19 cellular contexts compared by ENCODE assay signal in the genomic region with DNA sequence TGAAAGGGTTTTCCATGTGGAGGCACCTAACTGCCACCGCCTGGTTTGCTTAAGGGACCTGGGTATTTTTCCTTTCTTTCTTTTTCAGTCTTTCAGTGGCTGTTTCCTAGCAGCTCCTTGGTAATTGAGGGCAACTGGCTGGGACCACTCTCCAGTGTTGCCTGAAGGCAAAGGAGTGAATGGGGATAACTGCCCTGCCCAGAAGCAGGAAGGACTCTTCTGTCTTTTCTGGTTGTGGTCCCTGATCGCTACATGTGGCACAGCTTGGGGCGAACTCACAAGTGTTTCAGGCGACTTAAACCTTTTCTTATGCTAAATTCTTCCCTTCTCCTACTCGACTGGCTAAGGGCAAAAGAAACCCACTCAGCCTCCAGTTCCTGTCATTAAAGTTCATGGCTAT. TPM values are rescaled to one million over a fixed set of nuclear protein-coding genes. Genes with fewer than 3 reads are reported as not detected.
"Had no signal": no experiment of that assay in that cellular context is flagged by ENCODE, and none has a peak within 500 bp of the region (broad histone marks: within the 10 kb centered on the region; RNA-seq: fewer than 3 reads in every experiment).

No MANE protein-coding gene starts in this region.

- H3K36me3 ChIP-seq: breast epithelium, left lung, neural progenitor cell, prostate gland, right atrium auricular region, tibial nerve, uterus, WERI-Rb-1 had no signal

- H3K36me3 Mint-ChIP-seq: activated naive CD4-positive, alpha-beta T cell treated with anti-CD3 and anti-CD28 coated beads, Interleukin-2, amount 50 U/mL, for 24 hours; neural progenitor cell had no signal

- H3K27me3 ChIP-seq: breast epithelium, hepatocyte, left lung, neural progenitor cell, right atrium auricular region, tibial nerve, uterus had no signal

- H3K4me3 Mint-ChIP-seq: activated CD8-positive, alpha-beta T cell treated with anti-CD3 and anti-CD28 coated beads for 36 hours; activated naive CD4-positive, alpha-beta T cell treated with anti-CD3 and anti-CD28 coated beads, Interleukin-2, amount 50 U/mL, for 24 hours; neural progenitor cell; stimulated activated naive CD8-positive, alpha-beta T cell treated with anti-CD3 and anti-CD28 coated beads, Interleukin-15, Interleukin-2, amounts not matched to agents 100 ng/mL and 50 ng/mL, for 24 hours; T-helper 17 cell had no signal

- H3K27ac ChIP-seq: breast epithelium, hepatocyte, left lung, neural progenitor cell, prostate gland, right atrium auricular region, tibial nerve, uterus, WERI-Rb-1 had no signal

- H3K27me3 Mint-ChIP-seq: activated CD8-positive, alpha-beta T cell treated with anti-CD3 and anti-CD28 coated beads for 36 hours had no signal

- DNase-seq: activated CD8-positive, alpha-beta T cell treated with anti-CD3 and anti-CD28 coated beads for 36 hours; activated gamma-delta T cell; activated T-cell treated with anti-CD3 and anti-CD28 coated beads, Interleukin-2, amount 50 U/mL, for 48 hours; effector memory CD4-positive, alpha-beta T cell; left lung; mammary epithelial cell; stimulated activated CD4-positive, alpha-beta T cell treated with anti-CD3 and anti-CD28 coated beads, Interleukin-12 subunit alpha, Interleukin-12 subunit beta, amount 100 ng/mL, for 4 hours; stimulated activated CD4-positive, alpha-beta T cell treated with anti-CD3 and anti-CD28 coated beads, Interleukin-1b, Interleukin-23, amount 100 ng/mL, for 48 hours; T-helper 17 cell; uterus; WERI-Rb-1 had no signal

- H3K4me3 ChIP-seq: breast epithelium, hepatocyte, left lung, neural progenitor cell, prostate gland, right atrium auricular region, tibial nerve, uterus had no signal

- H3K27ac Mint-ChIP-seq: activated CD8-positive, alpha-beta T cell treated with anti-CD3 and anti-CD28 coated beads for 36 hours; activated naive CD4-positive, alpha-beta T cell treated with anti-CD3 and anti-CD28 coated beads, Interleukin-2, amount 50 U/mL, for 24 hours; neural progenitor cell; stimulated activated naive CD8-positive, alpha-beta T cell treated with anti-CD3 and anti-CD28 coated beads, Interleukin-15, Interleukin-2, amounts not matched to agents 100 ng/mL and 50 ng/mL, for 24 hours; T-helper 17 cell had no signal

- H3K4me1 Mint-ChIP-seq: activated naive CD4-positive, alpha-beta T cell treated with anti-CD3 and anti-CD28 coated beads, Interleukin-2, amount 50 U/mL, for 24 hours; T-helper 17 cell had no signal

- H3K9me3 ChIP-seq: breast epithelium, left lung, prostate gland, right atrium auricular region, tibial nerve, uterus had no signal

- ATAC-seq: activated CD8-positive, alpha-beta T cell treated with anti-CD3 and anti-CD28 coated beads for 36 hours; left lung; T-helper 17 cell had no signal

- H3K4me1 ChIP-seq: breast epithelium, left lung, prostate gland, right atrium auricular region, tibial nerve, uterus had no signal

- H3K9me3 Mint-ChIP-seq: activated CD8-positive, alpha-beta T cell treated with anti-CD3 and anti-CD28 coated beads for 36 hours; activated naive CD4-positive, alpha-beta T cell treated with anti-CD3 and anti-CD28 coated beads, Interleukin-2, amount 50 U/mL, for 24 hours; stimulated activated naive CD8-positive, alpha-beta T cell treated with anti-CD3 and anti-CD28 coated beads, Interleukin-15, Interleukin-2, amounts not matched to agents 100 ng/mL and 50 ng/mL, for 24 hours had no signal

RNA-seq across cellular contexts. Expression of gene TMEM98, which starts 10.1 kb away (rescaled TPM):
- total RNA-seq: activated CD8-positive, alpha-beta T cell treated with anti-CD3 and anti-CD28 coated beads for 36 hours; T-helper 17 cell had no signal
